In the genomic region with DNA sequence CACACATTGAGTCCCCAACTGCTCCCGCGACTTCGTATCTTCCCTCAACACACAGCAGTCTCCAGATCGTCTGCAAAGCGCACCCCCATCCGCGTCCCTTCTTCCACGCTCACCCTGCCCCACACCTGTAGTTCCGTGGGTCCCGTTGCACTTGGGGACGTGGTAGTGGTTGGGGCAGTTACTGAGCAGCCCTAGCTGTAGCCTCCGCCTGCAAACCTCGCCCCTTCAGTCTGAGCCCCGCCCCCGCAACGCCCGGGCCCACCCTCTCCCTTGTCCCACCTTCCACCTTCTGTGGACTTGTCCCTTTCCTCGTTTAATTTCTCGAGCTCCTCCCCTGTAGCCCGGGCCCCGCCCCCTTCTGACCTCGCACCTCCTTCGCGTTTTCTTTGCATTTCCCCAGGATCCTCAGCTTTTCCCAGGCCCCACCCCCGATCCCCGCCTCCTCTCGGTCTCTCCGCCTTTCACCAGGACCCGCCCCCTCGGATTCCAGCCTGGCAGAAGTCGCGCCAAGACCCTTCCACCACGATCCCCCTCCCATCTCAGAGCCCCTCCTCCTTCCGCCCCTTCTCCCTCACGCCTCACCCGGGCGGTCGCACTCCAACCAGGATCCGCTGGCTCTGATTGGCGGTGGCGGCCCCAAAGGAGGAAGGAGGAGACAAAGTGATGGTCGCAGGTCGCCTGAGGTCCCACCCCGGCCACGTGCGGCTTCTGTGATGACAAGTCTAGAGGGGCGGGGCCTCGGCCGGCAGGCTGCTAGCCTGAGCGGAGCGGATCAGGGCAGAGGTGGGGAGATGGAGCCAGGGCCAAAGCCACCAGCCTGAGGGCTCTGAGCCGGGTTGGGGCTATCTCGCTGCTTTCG, we compare ENCODE assay signal across 1 cellular context.
A peak's percentile ranks its signal among the peaks of the same experiment; 100 is the strongest.
TF ChIP-seq lines count a peak whose summit lies in the region.

A gene with protein sequence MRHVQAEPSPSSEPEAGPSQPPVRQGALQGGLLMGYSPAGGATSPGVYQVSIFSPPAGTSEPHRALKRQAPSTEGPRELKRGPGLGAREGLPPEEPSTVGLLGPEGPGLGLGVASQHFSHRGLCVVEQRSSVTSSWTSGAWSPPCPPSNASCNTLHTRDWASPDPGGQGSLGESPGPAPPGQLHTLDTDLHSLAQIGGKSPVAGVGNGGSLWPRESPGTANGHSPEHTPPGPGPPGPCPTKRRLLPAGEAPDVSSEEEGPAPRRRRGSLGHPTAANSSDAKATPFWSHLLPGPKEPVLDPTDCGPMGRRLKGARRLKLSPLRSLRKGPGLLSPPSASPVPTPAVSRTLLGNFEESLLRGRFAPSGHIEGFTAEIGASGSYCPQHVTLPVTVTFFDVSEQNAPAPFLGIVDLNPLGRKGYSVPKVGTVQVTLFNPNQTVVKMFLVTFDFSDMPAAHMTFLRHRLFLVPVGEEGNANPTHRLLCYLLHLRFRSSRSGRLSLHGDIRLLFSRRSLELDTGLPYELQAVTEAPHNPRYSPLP (minus strand): TSS at position 183 of the 859 bp plus-strand sequence. CDS start 7,588 bp downstream, outside the sequence.

TF ChIP-seq in HepG2, 621 proteins besides CTCF, POLR2A, EP300 and RAD21 (continued from another document):
- TF ChIP-seq ESRRA (CRISPR knock-in tag; IDR thresholded peaks at IDR 0.05; ENCODE audit: low read depth) (peak; percentile 15; the same call in 1 of the 2 replicates), TEAD3 (CRISPR knock-in tag; optimal IDR thresholded peaks at IDR 0.05; ENCODE audit: borderline replicate concordance) (peak; percentile 26), ZNF549 (CRISPR knock-in tag; IDR thresholded peaks at IDR 0.05) (no peak), ZNF383 (CRISPR knock-in tag; IDR thresholded peaks at IDR 0.05; ENCODE audit: borderline replicate concordance) (no peak), NR2F6 (IDR thresholded peaks at IDR 0.05) (no peak), NR2F6 (CRISPR knock-in tag; IDR thresholded peaks at IDR 0.05) (no peak), ZNF451 (CRISPR knock-in tag; IDR thresholded peaks at IDR 0.05) (no peak), KAT7 (CRISPR knock-in tag; IDR thresholded peaks at IDR 0.05; ENCODE audit: borderline replicate concordance) (no peak), ZNF598 (CRISPR knock-in tag; IDR thresholded peaks at IDR 0.05; ENCODE audit: borderline replicate concordance) (no peak), ZNF552 (CRISPR knock-in tag; IDR thresholded peaks at IDR 0.05; ENCODE audit: borderline replicate concordance) (no peak), NKX3-1 (CRISPR knock-in tag; IDR thresholded peaks at IDR 0.05) (no peak), GTF3A (CRISPR knock-in tag; conservative IDR thresholded peaks at IDR 0.05) (peak; percentile 34; the same call in 1 of the 2 replicates), YEATS2 (CRISPR knock-in tag; IDR thresholded peaks at IDR 0.05; ENCODE audit: borderline replicate concordance) (no peak), ZFP36L2 (CRISPR knock-in tag; IDR thresholded peaks at IDR 0.05) (no peak), TBL1XR1 (IDR thresholded peaks at IDR 0.05; ENCODE audit: borderline replicate concordance, low read length, partially characterized antibody) (no peak), TRIM24 (CRISPR knock-in tag; IDR thresholded peaks at IDR 0.05) (no peak), JUN (CRISPR knock-in tag; IDR thresholded peaks at IDR 0.05) (no peak), PCBP2 (optimal IDR thresholded peaks at IDR 0.05; ENCODE audit: low read depth, low read length, poor library complexity, severe bottlenecking) (no peak), ZNF317 (CRISPR knock-in tag; IDR thresholded peaks at IDR 0.05) (0 out of 2 replicates have a peak, but pooled peaks have one; percentile 5)
- TF ChIP-seq, protein P1, sequence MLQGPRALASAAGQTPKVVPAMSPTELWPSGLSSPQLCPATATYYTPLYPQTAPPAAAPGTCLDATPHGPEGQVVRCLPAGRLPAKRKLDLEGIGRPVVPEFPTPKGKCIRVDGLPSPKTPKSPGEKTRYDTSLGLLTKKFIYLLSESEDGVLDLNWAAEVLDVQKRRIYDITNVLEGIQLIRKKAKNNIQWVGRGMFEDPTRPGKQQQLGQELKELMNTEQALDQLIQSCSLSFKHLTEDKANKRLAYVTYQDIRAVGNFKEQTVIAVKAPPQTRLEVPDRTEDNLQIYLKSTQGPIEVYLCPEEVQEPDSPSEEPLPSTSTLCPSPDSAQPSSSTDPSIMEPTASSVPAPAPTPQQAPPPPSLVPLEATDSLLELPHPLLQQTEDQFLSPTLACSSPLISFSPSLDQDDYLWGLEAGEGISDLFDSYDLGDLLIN (CRISPR knock-in tag; IDR thresholded peaks at IDR 0.05; ENCODE audit: borderline replicate concordance): no peak
- TF ChIP-seq, protein P2, sequence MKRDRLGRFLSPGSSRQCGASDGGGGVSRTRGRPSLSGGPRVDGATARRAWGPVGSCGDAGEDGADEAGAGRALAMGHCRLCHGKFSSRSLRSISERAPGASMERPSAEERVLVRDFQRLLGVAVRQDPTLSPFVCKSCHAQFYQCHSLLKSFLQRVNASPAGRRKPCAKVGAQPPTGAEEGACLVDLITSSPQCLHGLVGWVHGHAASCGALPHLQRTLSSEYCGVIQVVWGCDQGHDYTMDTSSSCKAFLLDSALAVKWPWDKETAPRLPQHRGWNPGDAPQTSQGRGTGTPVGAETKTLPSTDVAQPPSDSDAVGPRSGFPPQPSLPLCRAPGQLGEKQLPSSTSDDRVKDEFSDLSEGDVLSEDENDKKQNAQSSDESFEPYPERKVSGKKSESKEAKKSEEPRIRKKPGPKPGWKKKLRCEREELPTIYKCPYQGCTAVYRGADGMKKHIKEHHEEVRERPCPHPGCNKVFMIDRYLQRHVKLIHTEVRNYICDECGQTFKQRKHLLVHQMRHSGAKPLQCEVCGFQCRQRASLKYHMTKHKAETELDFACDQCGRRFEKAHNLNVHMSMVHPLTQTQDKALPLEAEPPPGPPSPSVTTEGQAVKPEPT (CRISPR knock-in tag; IDR thresholded peaks at IDR 0.05; ENCODE audit: low read depth): no peak
